In genomic region chr17:8438441-8438840, GRCh38 we compare ENCODE assay signal across 1 cellular context.
TF ChIP-seq lines count a peak whose summit lies in the region.

No MANE protein-coding gene starts in this region.

TF ChIP-seq in HepG2, 621 proteins besides CTCF, POLR2A, EP300 and RAD21:
- TF ChIP-seq ELK4 (CRISPR knock-in tag; IDR thresholded peaks at IDR 0.05; ENCODE audit: borderline replicate concordance): no peak
- TF ChIP-seq CCDC6 (CRISPR knock-in tag; IDR thresholded peaks at IDR 0.05): no peak
- no peak for TF ChIP-seq ZNF337 (CRISPR knock-in tag; IDR thresholded peaks at IDR 0.05; ENCODE audit: borderline replicate concordance, low read depth)
- TF ChIP-seq ZNF12 (CRISPR knock-in tag; IDR thresholded peaks at IDR 0.05): no peak
- TF ChIP-seq CEBPB (IDR thresholded peaks at IDR 0.05; ENCODE audit: borderline replicate concordance, low read depth, low read length): no peak
- TF ChIP-seq ZNF44 (CRISPR knock-in tag; IDR thresholded peaks at IDR 0.05): no peak
- TF ChIP-seq ZNF567 (CRISPR knock-in tag; IDR thresholded peaks at IDR 0.05; ENCODE audit: borderline replicate concordance): no peak
- TF ChIP-seq ZNF784 (CRISPR knock-in tag; IDR thresholded peaks at IDR 0.05; ENCODE audit: borderline replicate concordance): no peak
- TF ChIP-seq TEF (CRISPR knock-in tag; IDR thresholded peaks at IDR 0.05): no peak
- TF ChIP-seq NR2F2 (IDR thresholded peaks at IDR 0.05; ENCODE audit: borderline replicate concordance, low read depth): no peak
- TF ChIP-seq ZNF672 (CRISPR knock-in tag; IDR thresholded peaks at IDR 0.05): no peak
- no peak for TF ChIP-seq EEA1 (CRISPR knock-in tag; IDR thresholded peaks at IDR 0.05; ENCODE audit: borderline replicate concordance)
- no peak for TF ChIP-seq HDAC6 (IDR thresholded peaks at IDR 0.05; ENCODE audit: low read depth, low read length)
- TF ChIP-seq BRCA1 (CRISPR knock-in tag; IDR thresholded peaks at IDR 0.05): no peak
- no peak for TF ChIP-seq ZNF569 (CRISPR knock-in tag; IDR thresholded peaks at IDR 0.05; ENCODE audit: borderline replicate concordance)
- no peak for TF ChIP-seq BHLHE40 (IDR thresholded peaks at IDR 0.05; ENCODE audit: low read length)
- TF ChIP-seq SPEN (CRISPR knock-in tag; IDR thresholded peaks at IDR 0.05; ENCODE audit: low read depth): no peak
- TF ChIP-seq PBX2 (CRISPR knock-in tag; IDR thresholded peaks at IDR 0.05): no peak
- no peak for TF ChIP-seq MAF1 (CRISPR knock-in tag; IDR thresholded peaks at IDR 0.05; ENCODE audit: borderline replicate concordance)
- TF ChIP-seq ZNF510 (CRISPR knock-in tag; IDR thresholded peaks at IDR 0.05; ENCODE audit: low read depth): no peak
